ENCODE assay signal across 1 cellular context in genomic region chr12:89663577-89664357, GRCh38.
TF ChIP-seq lines count a peak whose summit lies in the region.

No MANE protein-coding gene starts in this region.

TF ChIP-seq in K562, 482 proteins besides CTCF, POLR2A, EP300 and RAD21 (continued from another document and continues in another):
- TF ChIP-seq PTRF (tag; IDR thresholded peaks at IDR 0.05) (no peak), NFIC (IDR thresholded peaks at IDR 0.05) (peak; percentile 46), KAT8 (IDR thresholded peaks at IDR 0.05; ENCODE audit: low read depth) (no peak), POU5F1 (IDR thresholded peaks at IDR 0.05; ENCODE audit: borderline replicate concordance, low read depth, low read length, partially characterized antibody) (no peak), ZC3H11A (IDR thresholded peaks at IDR 0.05; ENCODE audit: low read depth, low read length) (no peak), CREB5 (CRISPR knock-in tag; IDR thresholded peaks at IDR 0.05) (no peak), GMEB1 (CRISPR knock-in tag; IDR thresholded peaks at IDR 0.05) (no peak), ELF2 (CRISPR knock-in tag; IDR thresholded peaks at IDR 0.05) (no peak), SAFB (IDR thresholded peaks at IDR 0.05; ENCODE audit: borderline replicate concordance, low read depth, low read length) (no peak), THRAP3 (IDR thresholded peaks at IDR 0.05; ENCODE audit: borderline replicate concordance) (no peak), ESRRB (CRISPR knock-in tag; IDR thresholded peaks at IDR 0.05; ENCODE audit: borderline replicate concordance) (no peak), ZNF232 (CRISPR knock-in tag; IDR thresholded peaks at IDR 0.05) (no peak), JUND (IDR thresholded peaks at IDR 0.05; ENCODE audit: borderline replicate concordance, low read depth, low read length) (peak; percentile 94), JUND (tag; IDR thresholded peaks at IDR 0.05; ENCODE audit: borderline replicate concordance, low read depth, low read length) (peak; percentile 81; the same call in 1 of the 3 replicates), ZNF41 (CRISPR knock-in tag; conservative IDR thresholded peaks at IDR 0.05) (no peak), ZNF398 (CRISPR knock-in tag; IDR thresholded peaks at IDR 0.05) (no peak), DEAF1 (CRISPR knock-in tag; IDR thresholded peaks at IDR 0.05) (no peak), ZNF511 (CRISPR knock-in tag; IDR thresholded peaks at IDR 0.05) (no peak), ZNF253 (CRISPR knock-in tag; conservative IDR thresholded peaks at IDR 0.05) (no peak), ZNF518B (CRISPR knock-in tag; IDR thresholded peaks at IDR 0.05) (no peak), ZNF77 (CRISPR knock-in tag; IDR thresholded peaks at IDR 0.05) (no peak), RNF219 (CRISPR knock-in tag; IDR thresholded peaks at IDR 0.05) (no peak), XRCC4 (IDR thresholded peaks at IDR 0.05; ENCODE audit: extremely low read depth, insufficient read depth, insufficient read length) (no peak), ZNF174 (CRISPR knock-in tag; IDR thresholded peaks at IDR 0.05) (no peak), RBM22 (IDR thresholded peaks at IDR 0.05; ENCODE audit: low read depth, low read length, poor library complexity, severe bottlenecking) (no peak), ELK3 (CRISPR knock-in tag; IDR thresholded peaks at IDR 0.05) (no peak), ZNF318 (IDR thresholded peaks at IDR 0.05; ENCODE audit: borderline replicate concordance in 1 of 2, low read depth in 1 of 2) (no peak), EHMT2 (IDR thresholded peaks at IDR 0.05) (peak; percentile 58; the same call in 1 of the 2 replicates), ZFP1 (CRISPR knock-in tag; IDR thresholded peaks at IDR 0.05) (no peak), ZBTB43 (CRISPR knock-in tag; IDR thresholded peaks at IDR 0.05) (no peak), ZNF224 (CRISPR knock-in tag; IDR thresholded peaks at IDR 0.05) (no peak), ZNF561 (CRISPR knock-in tag; conservative IDR thresholded peaks at IDR 0.05) (no peak), MTA3 (IDR thresholded peaks at IDR 0.05; ENCODE audit: borderline replicate concordance) (no peak), NCOA2 (IDR thresholded peaks at IDR 0.05; ENCODE audit: partially characterized antibody in 2 of 2) (no peak)
